In genomic region chr17:49442051-49442450, GRCh38 we compare ENCODE assay signal across 20 cellular contexts. TPM values are rescaled to one million over a fixed set of nuclear protein-coding genes. Genes with fewer than 3 reads are reported as not detected.
"Had no signal": no experiment of that assay in that cellular context is flagged by ENCODE, and none has a peak within 500 bp of the region (broad histone marks: within the 10 kb centered on the region; RNA-seq: fewer than 3 reads in every experiment).

No MANE protein-coding gene starts in this region.

- H3K4me1 ChIP-seq: colonic mucosa, foreskin keratinocyte had no signal

- H3K4me3 ChIP-seq: cardiac muscle cell, colonic mucosa, left ventricle myocardium inferior had no signal

- H3K27me3 ChIP-seq: cardiac muscle cell had no signal

- H3K4me3 Mint-ChIP-seq: memory B cell; naive thymus-derived CD8-positive, alpha-beta T cell had no signal

- FAIRE-seq: small intestine had no signal

- H3K27ac ChIP-seq: cardiac muscle cell, colonic mucosa, foreskin keratinocyte, left ventricle myocardium inferior had no signal

- H3K9me3 ChIP-seq: colonic mucosa, left ventricle myocardium inferior had no signal

- H3K36me3 ChIP-seq: cardiac muscle cell, colonic mucosa, left ventricle myocardium inferior had no signal

- ATAC-seq: foreskin keratinocyte; naive thymus-derived CD8-positive, alpha-beta T cell; right cardiac atrium had no signal

- DNase-seq: activated CD4-positive, alpha-beta T cell treated with anti-CD3 and anti-CD28 coated beads for 1 hour; activated CD4-positive, alpha-beta T cell treated with anti-CD3 and anti-CD28 coated beads, Interleukin-2, amount 50 U/mL, for 4 hours; activated naive CD4-positive, alpha-beta T cell treated with anti-CD3 and anti-CD28 coated beads, Interleukin-2, amount 50 U/mL, for 16 hours; activated T-cell treated with anti-CD3 and anti-CD28 coated beads for 4 hours; colonic mucosa; effector CD8-positive, alpha-beta T cell; foreskin keratinocyte; glutamatergic neuron; hypothalamus; left ventricle myocardium inferior; naive thymus-derived CD8-positive, alpha-beta T cell; right cardiac atrium; small intestine; stimulated activated CD4-positive, alpha-beta T cell treated with anti-CD3 and anti-CD28 coated beads, Interleukin-4, amount 100 ng/mL, for 24 hours; stimulated activated naive CD4-positive, alpha-beta T cell treated with Interleukin-2 at 50 U/mL for 16 hours; T-helper 9 cell; trophoblast cell had no signal

- H3K9me3 Mint-ChIP-seq: memory B cell; naive thymus-derived CD8-positive, alpha-beta T cell had no signal

- H3K36me3 Mint-ChIP-seq: memory B cell; naive thymus-derived CD8-positive, alpha-beta T cell had no signal

- H3K27ac Mint-ChIP-seq: memory B cell, progenitor cell of endocrine pancreas had no signal

RNA-seq across cellular contexts. Expression of gene NGFR, which starts 53.0 kb away (rescaled TPM):
- polyA plus RNA-seq: naive thymus-derived CD8-positive, alpha-beta T cell had no signal
